ENCODE assay signal across 2 cellular contexts in genomic region chr2:65604246-65604645, GRCh38.
TF ChIP-seq lines count a peak whose summit lies in the region.

No MANE protein-coding gene starts in this region.

TF ChIP-seq in IMR-90, 13 proteins besides CTCF, POLR2A, EP300 and RAD21:
- no peak for TF ChIP-seq NFE2L2 (IDR thresholded peaks at IDR 0.05; ENCODE audit: low read depth, low read length)
- TF ChIP-seq RFX5 (IDR thresholded peaks at IDR 0.05; ENCODE audit: low read depth, low read length) = no peak
- TF ChIP-seq FOS (IDR thresholded peaks at IDR 0.05; ENCODE audit: low read depth, low read length) = no peak
- no peak for TF ChIP-seq CHD1 (IDR thresholded peaks at IDR 0.05; ENCODE audit: low read depth, low read length)
- TF ChIP-seq RCOR1 (IDR thresholded peaks at IDR 0.05; ENCODE audit: insufficient replicate concordance, low read length) = no peak
- no peak for TF ChIP-seq MAZ (IDR thresholded peaks at IDR 0.05; ENCODE audit: borderline replicate concordance, low read depth, low read length)
- TF ChIP-seq, protein P1, sequence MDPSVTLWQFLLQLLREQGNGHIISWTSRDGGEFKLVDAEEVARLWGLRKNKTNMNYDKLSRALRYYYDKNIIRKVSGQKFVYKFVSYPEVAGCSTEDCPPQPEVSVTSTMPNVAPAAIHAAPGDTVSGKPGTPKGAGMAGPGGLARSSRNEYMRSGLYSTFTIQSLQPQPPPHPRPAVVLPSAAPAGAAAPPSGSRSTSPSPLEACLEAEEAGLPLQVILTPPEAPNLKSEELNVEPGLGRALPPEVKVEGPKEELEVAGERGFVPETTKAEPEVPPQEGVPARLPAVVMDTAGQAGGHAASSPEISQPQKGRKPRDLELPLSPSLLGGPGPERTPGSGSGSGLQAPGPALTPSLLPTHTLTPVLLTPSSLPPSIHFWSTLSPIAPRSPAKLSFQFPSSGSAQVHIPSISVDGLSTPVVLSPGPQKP (IDR thresholded peaks at IDR 0.05; ENCODE audit: borderline replicate concordance, low read depth, low read length) = no peak
- TF ChIP-seq BHLHE40 (IDR thresholded peaks at IDR 0.05; ENCODE audit: low read depth, low read length) = no peak
- no peak for TF ChIP-seq MXI1 (IDR thresholded peaks at IDR 0.05; ENCODE audit: borderline replicate concordance, low read depth, low read length)
- TF ChIP-seq USF2 (IDR thresholded peaks at IDR 0.05; ENCODE audit: low read depth, low read length) = no peak
- TF ChIP-seq MAFK (IDR thresholded peaks at IDR 0.05; ENCODE audit: low read depth, low read length) = no peak
- no peak for TF ChIP-seq CEBPB (IDR thresholded peaks at IDR 0.05; ENCODE audit: low read depth, low read length)
- TF ChIP-seq SMC3 (IDR thresholded peaks at IDR 0.05; ENCODE audit: low read depth, low read length) = no peak
TF ChIP-seq in IMR-90: peak in this region for 0.

TF ChIP-seq in HepG2, 621 proteins besides CTCF, POLR2A, EP300 and RAD21 (continues in another document):
- no peak for TF ChIP-seq KLF11 (CRISPR knock-in tag; IDR thresholded peaks at IDR 0.05)
- TF ChIP-seq ZNF710 (CRISPR knock-in tag; IDR thresholded peaks at IDR 0.05; ENCODE audit: borderline replicate concordance) = no peak
- TF ChIP-seq ZNF446 (CRISPR knock-in tag; IDR thresholded peaks at IDR 0.05) = no peak
- no peak for TF ChIP-seq ZFP91 (CRISPR knock-in tag; IDR thresholded peaks at IDR 0.05; ENCODE audit: borderline replicate concordance)
- TF ChIP-seq YY1 (IDR thresholded peaks at IDR 0.05; ENCODE audit: insufficient read depth, insufficient replicate concordance, low read depth, low read length) = no peak
- TF ChIP-seq GPN1 (CRISPR knock-in tag; IDR thresholded peaks at IDR 0.05; ENCODE audit: borderline replicate concordance) = no peak
- no peak for TF ChIP-seq ZNF670 (CRISPR knock-in tag; IDR thresholded peaks at IDR 0.05; ENCODE audit: borderline replicate concordance)
- TF ChIP-seq LRRFIP1 (CRISPR knock-in tag; conservative IDR thresholded peaks at IDR 0.05) = no peak
- TF ChIP-seq GATAD2A (CRISPR knock-in tag; IDR thresholded peaks at IDR 0.05) = no peak
- no peak for TF ChIP-seq ZNF432 (CRISPR knock-in tag; IDR thresholded peaks at IDR 0.05; ENCODE audit: borderline replicate concordance)
- TF ChIP-seq NR1H2 (CRISPR knock-in tag; IDR thresholded peaks at IDR 0.05; ENCODE audit: borderline replicate concordance, low read depth) = no peak
- TF ChIP-seq CBX1 (IDR thresholded peaks at IDR 0.05; ENCODE audit: low read depth) = no peak
- no peak for TF ChIP-seq ZNF576 (CRISPR knock-in tag; IDR thresholded peaks at IDR 0.05)
- TF ChIP-seq FOSL1 (CRISPR knock-in tag; IDR thresholded peaks at IDR 0.05; ENCODE audit: borderline replicate concordance) = peak; percentile 50
- TF ChIP-seq RFX3 (CRISPR knock-in tag; IDR thresholded peaks at IDR 0.05) = no peak
- TF ChIP-seq ATF7 (IDR thresholded peaks at IDR 0.05) = no peak
- no peak for TF ChIP-seq ATF7 (CRISPR knock-in tag; IDR thresholded peaks at IDR 0.05)
- TF ChIP-seq ZNF143 (CRISPR knock-in tag; IDR thresholded peaks at IDR 0.05) = no peak
- TF ChIP-seq, protein P2, sequence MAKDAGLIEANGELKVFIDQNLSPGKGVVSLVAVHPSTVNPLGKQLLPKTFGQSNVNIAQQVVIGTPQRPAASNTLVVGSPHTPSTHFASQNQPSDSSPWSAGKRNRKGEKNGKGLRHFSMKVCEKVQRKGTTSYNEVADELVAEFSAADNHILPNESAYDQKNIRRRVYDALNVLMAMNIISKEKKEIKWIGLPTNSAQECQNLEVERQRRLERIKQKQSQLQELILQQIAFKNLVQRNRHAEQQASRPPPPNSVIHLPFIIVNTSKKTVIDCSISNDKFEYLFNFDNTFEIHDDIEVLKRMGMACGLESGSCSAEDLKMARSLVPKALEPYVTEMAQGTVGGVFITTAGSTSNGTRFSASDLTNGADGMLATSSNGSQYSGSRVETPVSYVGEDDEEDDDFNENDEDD (CRISPR knock-in tag; IDR thresholded peaks at IDR 0.05; ENCODE audit: borderline replicate concordance) = no peak
- no peak for TF ChIP-seq ZSCAN12 (CRISPR knock-in tag; IDR thresholded peaks at IDR 0.05)
- TF ChIP-seq, protein P3, sequence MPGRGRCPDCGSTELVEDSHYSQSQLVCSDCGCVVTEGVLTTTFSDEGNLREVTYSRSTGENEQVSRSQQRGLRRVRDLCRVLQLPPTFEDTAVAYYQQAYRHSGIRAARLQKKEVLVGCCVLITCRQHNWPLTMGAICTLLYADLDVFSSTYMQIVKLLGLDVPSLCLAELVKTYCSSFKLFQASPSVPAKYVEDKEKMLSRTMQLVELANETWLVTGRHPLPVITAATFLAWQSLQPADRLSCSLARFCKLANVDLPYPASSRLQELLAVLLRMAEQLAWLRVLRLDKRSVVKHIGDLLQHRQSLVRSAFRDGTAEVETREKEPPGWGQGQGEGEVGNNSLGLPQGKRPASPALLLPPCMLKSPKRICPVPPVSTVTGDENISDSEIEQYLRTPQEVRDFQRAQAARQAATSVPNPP (CRISPR knock-in tag; IDR thresholded peaks at IDR 0.05) = no peak
- no peak for TF ChIP-seq ZNF350 (CRISPR knock-in tag; IDR thresholded peaks at IDR 0.05; ENCODE audit: borderline replicate concordance, low read depth)
- TF ChIP-seq HES4 (CRISPR knock-in tag; IDR thresholded peaks at IDR 0.05; ENCODE audit: borderline replicate concordance) = no peak
- TF ChIP-seq HNF4G (IDR thresholded peaks at IDR 0.05; ENCODE audit: borderline replicate concordance, low read depth, low read length) = no peak
- TF ChIP-seq HNF4G (CRISPR knock-in tag; IDR thresholded peaks at IDR 0.05; ENCODE audit: borderline replicate concordance, low read depth) = no peak
- TF ChIP-seq ZNF282 (IDR thresholded peaks at IDR 0.05; ENCODE audit: partially characterized antibody) = no peak
- TF ChIP-seq ARNTL (CRISPR knock-in tag; IDR thresholded peaks at IDR 0.05) = no peak
- no peak for TF ChIP-seq ZNF589 (CRISPR knock-in tag; conservative IDR thresholded peaks at IDR 0.05)
- no peak for TF ChIP-seq ELF3 (CRISPR knock-in tag; IDR thresholded peaks at IDR 0.05)
- no peak for TF ChIP-seq ZNF280D (CRISPR knock-in tag; IDR thresholded peaks at IDR 0.05)
- TF ChIP-seq GTF2F1 (IDR thresholded peaks at IDR 0.05; ENCODE audit: low read length) = no peak
- TF ChIP-seq, protein P4, sequence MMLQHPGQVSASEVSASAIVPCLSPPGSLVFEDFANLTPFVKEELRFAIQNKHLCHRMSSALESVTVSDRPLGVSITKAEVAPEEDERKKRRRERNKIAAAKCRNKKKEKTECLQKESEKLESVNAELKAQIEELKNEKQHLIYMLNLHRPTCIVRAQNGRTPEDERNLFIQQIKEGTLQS (CRISPR knock-in tag; IDR thresholded peaks at IDR 0.05) = peak; percentile 79
- no peak for TF ChIP-seq USF2 (IDR thresholded peaks at IDR 0.05; ENCODE audit: low read depth, low read length)
- no peak for TF ChIP-seq USF2 (CRISPR knock-in tag; IDR thresholded peaks at IDR 0.05; ENCODE audit: borderline replicate concordance)
- TF ChIP-seq ZNF724P (CRISPR knock-in tag; IDR thresholded peaks at IDR 0.05; ENCODE audit: borderline replicate concordance) = no peak
- TF ChIP-seq ERF (CRISPR knock-in tag; IDR thresholded peaks at IDR 0.05) = no peak
- TF ChIP-seq ZBTB42 (CRISPR knock-in tag; IDR thresholded peaks at IDR 0.05) = no peak
- TF ChIP-seq NFE2L2 (IDR thresholded peaks at IDR 0.05; ENCODE audit: low read length) = peak; percentile 27; the same call in 1 of the 2 replicates
- TF ChIP-seq FOSL2 (CRISPR knock-in tag; IDR thresholded peaks at IDR 0.05) = peak; percentile 88
- TF ChIP-seq KDM1A (CRISPR knock-in tag; IDR thresholded peaks at IDR 0.05) = no peak
- no peak for TF ChIP-seq HDAC2 (CRISPR knock-in tag; IDR thresholded peaks at IDR 0.05)
- TF ChIP-seq LCORL (IDR thresholded peaks at IDR 0.05) = no peak
- TF ChIP-seq LCORL (CRISPR knock-in tag; IDR thresholded peaks at IDR 0.05) = no peak
- no peak for TF ChIP-seq ZSCAN29 (CRISPR knock-in tag; conservative IDR thresholded peaks at IDR 0.05)
- no peak for TF ChIP-seq ZNF225 (CRISPR knock-in tag; IDR thresholded peaks at IDR 0.05)
